In genomic region chrX:141415889-141416288, GRCh38 we compare ENCODE assay signal across 27 cellular contexts.
"Had no signal": no experiment of that assay in that cellular context is flagged by ENCODE, and none has a peak within 500 bp of the region (broad histone marks: within the 10 kb centered on the region; RNA-seq: fewer than 3 reads in every experiment).

No MANE protein-coding gene starts in this region.

- H3K4me1 ChIP-seq: stomach, suprapubic skin, testis, thyroid gland, tibial artery, tibial nerve, transverse colon, upper lobe of left lung, upper lobe of right lung, uterus, vagina had no signal

- H3K4me3 ChIP-seq: stomach, suprapubic skin, testis, thoracic aorta, thyroid gland, tibial artery, tibial nerve, transverse colon, upper lobe of left lung, upper lobe of right lung, uterus, vagina had no signal

- H3K9me3 ChIP-seq: stomach, suprapubic skin, testis, thoracic aorta, thyroid gland, tibial nerve, transverse colon, upper lobe of left lung, upper lobe of right lung, uterus, vagina had no signal

- FAIRE-seq: urothelium cell line had no signal

- H3K27ac ChIP-seq: stomach, suprapubic skin, testis, thoracic aorta, thyroid gland, tibial artery, tibial nerve, transverse colon, upper lobe of left lung, upper lobe of right lung, uterus, vagina had no signal

- H3K36me3 ChIP-seq: stomach, suprapubic skin, thoracic aorta, thyroid gland, tibial artery, tibial nerve, transverse colon, upper lobe of left lung, upper lobe of right lung, uterus, vagina had no signal

- ATAC-seq: stimulated activated effector memory CD8-positive, alpha-beta T cell treated with anti-CD3 and anti-CD28 coated beads, Interleukin-12 subunit alpha, Interleukin-12 subunit beta, amount 100 ng/mL, for 72 hours; stimulated activated memory B cell treated with anti-CD40 and anti-IgM and Interleukin-4, amounts not matched to agents 10 μg/mL and 1 μg/mL and 100 μg/mL, for 72 hours; stimulated activated naive B cell treated with anti-CD40 and anti-IgM and Interleukin-4, amounts not matched to agents 10 μg/mL and 1 μg/mL and 100 μg/mL, for 72 hours; stimulated activated naive CD8-positive, alpha-beta T cell treated with anti-CD3 and anti-CD28 coated beads, Interleukin-15, amount 100 ng/mL, for 72 hours; stimulated activated naive CD8-positive, alpha-beta T cell treated with anti-CD3 and anti-CD28 coated beads, Interleukin-15, Interleukin-2, amounts not matched to agents 100 U/mL and 50 U/mL, for 24 hours; upper lobe of right lung had no signal

- DNase-seq: stimulated activated CD4-positive, alpha-beta T cell treated with anti-CD3 and anti-CD28 coated beads, Interleukin-2, amount 100 ng/mL, for 48 hours; stimulated activated CD4-positive, alpha-beta T cell treated with anti-CD3 and anti-CD28 coated beads, Interleukin-4, amount 100 ng/mL, for 1 hour; stimulated activated CD4-positive, alpha-beta T cell treated with anti-CD3 and anti-CD28 coated beads, Interleukin-4, amount 100 ng/mL, for 24 hours; stimulated activated CD4-positive, alpha-beta T cell treated with anti-CD3 and anti-CD28 coated beads, Interleukin-4, amount 100 ng/mL, for 4 hours; stimulated activated CD8-positive, alpha-beta memory T cell treated with anti-CD3 and anti-CD28 coated beads, Interleukin-4, amount 100 ng/mL, for 48 hours; stimulated activated naive B cell treated with anti-CD40 and anti-IgM and Interleukin-4, amounts not matched to agents 10 μg/mL and 1 μg/mL and 100 μg/mL, for 72 hours; stimulated activated naive CD4-positive, alpha-beta T cell; stimulated activated naive CD4-positive, alpha-beta T cell treated with Interleukin-2 at 50 U/mL for 16 hours; stimulated activated naive CD8-positive, alpha-beta T cell treated with anti-CD3 and anti-CD28 coated beads, Interleukin-15, amount 100 ng/mL, for 72 hours; stimulated activated naive CD8-positive, alpha-beta T cell treated with anti-CD3 and anti-CD28 coated beads, Interleukin-15, Interleukin-2, amounts not matched to agents 100 U/mL and 50 U/mL, for 24 hours; stomach; substantia nigra; testis; thyroid gland; tibial artery; transverse colon; trophoblast cell; upper lobe of left lung; upper lobe of right lung; uterus had no signal

- H3K27me3 ChIP-seq: stomach, suprapubic skin, testis, thyroid gland, tibial artery, tibial nerve, transverse colon, upper lobe of left lung, upper lobe of right lung, uterus, vagina had no signal
